34 cellular contexts compared by ENCODE assay signal in genomic region chr6:146009338-146009737, GRCh38.
"Had no signal": no experiment of that assay in that cellular context is flagged by ENCODE, and none has a peak within 500 bp of the region (broad histone marks: within the 10 kb centered on the region; RNA-seq: fewer than 3 reads in every experiment).

No MANE protein-coding gene starts in this region.

- H3K4me3 ChIP-seq: MG63 had no signal

- H3K27me3 ChIP-seq: MG63 had no signal

- H3K36me3 ChIP-seq: MG63 had no signal

- DNase-seq: Karpas-422, Kasumi-1, MG63, MM.1S, MV-4-11, NCI-H1048, NCI-H1092, NCI-H1092 treated with DMSO at 0.1 percent for 48 hours, NCI-H1105, NCI-H1105 treated with DMSO at 0.1 percent for 48 hours, NCI-H1417, NCI-H1417 treated with DMSO at 0.1 percent for 48 hours, NCI-H1436, NCI-H1436 treated with DMSO at 0.1 percent for 48 hours, NCI-H146, NCI-H1694, NCI-H1694 treated with DMSO at 0.1 percent for 48 hours, NCI-H187, NCI-H187 treated with DMSO at 0.1 percent for 48 hours, NCI-H1930, NCI-H2029, NCI-H2029 treated with DMSO at 0.1 percent for 48 hours, NCI-H2081, NCI-H2081 treated with DMSO at 0.1 percent for 48 hours, NCI-H2107, NCI-H2171, NCI-H2171 treated with DMSO at 0.1 percent for 48 hours, NCI-H2227 treated with DMSO at 0.1 percent for 48 hours, NCI-H226, NCI-H345, NCI-H446, NCI-H446 treated with DMSO at 0.1 percent for 48 hours, NCI-H510A, NCI-H510A treated with DMSO at 0.1 percent for 48 hours had no signal
